Comparison of ENCODE assay signal across 14 cellular contexts in the genomic region with DNA sequence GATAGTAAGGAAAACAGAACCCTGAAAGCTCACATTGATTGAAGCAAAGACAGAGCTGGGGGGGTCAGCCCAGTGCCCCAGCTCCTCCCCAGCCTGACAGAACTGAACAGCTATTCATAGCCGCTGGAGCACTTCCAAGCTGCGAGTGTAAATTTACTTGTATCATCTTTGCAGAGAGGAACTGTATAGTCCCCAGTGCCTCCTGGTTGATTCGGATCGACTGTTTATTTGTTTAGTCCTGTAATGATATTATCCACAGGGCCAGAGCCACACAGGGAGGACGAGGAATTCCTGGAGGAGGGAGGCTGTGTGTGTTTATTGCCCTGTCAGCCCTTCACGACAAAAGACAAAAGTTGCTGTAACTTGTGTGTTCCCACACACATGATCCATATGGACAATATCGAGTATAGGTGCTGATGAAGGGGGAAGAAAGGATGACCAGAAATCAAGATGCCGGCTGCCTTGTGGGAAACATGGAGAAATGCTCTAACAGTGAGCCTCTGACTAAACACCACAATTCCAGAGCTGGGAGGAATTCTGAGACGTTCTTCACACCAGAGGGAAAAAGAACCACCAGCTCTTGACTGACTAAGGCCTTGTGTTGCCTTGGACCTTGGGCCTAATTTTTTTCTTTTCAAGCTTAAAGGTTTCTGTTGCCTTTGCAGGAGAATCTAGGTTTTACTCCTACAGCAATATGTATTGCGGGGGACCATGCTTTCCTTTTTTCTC. TPM values are rescaled to one million over a fixed set of nuclear protein-coding genes. Genes with fewer than 3 reads are reported as not detected.
DNase-seq lines count a peak whose midpoint lies in the region; ATAC-seq and TF ChIP-seq lines count a peak whose summit lies in the region.
"Had no signal": no experiment of that assay in that cellular context is flagged by ENCODE, and none has a peak within 500 bp of the region (broad histone marks: within the 10 kb centered on the region; RNA-seq: fewer than 3 reads in every experiment).

No MANE protein-coding gene starts in this region.

- H3K4me1 Mint-ChIP-seq in activated naive CD8-positive, alpha-beta T cell treated with anti-CD3 and anti-CD28 coated beads for 36 hours, result peaks cover 5% of the 10 kb centered on the region
- peaks cover 50% of the 10 kb centered on the region for H3K4me1 Mint-ChIP-seq in HFFc6 (ENCODE audit: low read depth)

- H3K4me3 Mint-ChIP-seq in activated naive CD8-positive, alpha-beta T cell treated with anti-CD3 and anti-CD28 coated beads for 36 hours, result no peak overlapping the region
- H3K4me3 Mint-ChIP-seq in HFFc6, result no peak overlapping the region

- no peaks in the 10 kb centered on the region for H3K36me3 ChIP-seq in esophagus muscularis mucosa
- H3K36me3 ChIP-seq: ovary, tibial nerve had no signal

- peak; percentile 35 for DNase-seq in NCI-H2029 (lab: John Stamatoyannopoulos, UW)
- no peak for DNase-seq in NCI-H2029 treated with DMSO at 0.1 percent for 48 hours (lab: John Stamatoyannopoulos, UW)
- peak; percentile 20 for DNase-seq in NCI-H69 (lab: John Stamatoyannopoulos, UW)
- no peak for DNase-seq in esophagus muscularis mucosa (ENCODE audit: extremely low spot score)
- DNase-seq in retina, result peak; percentile 29
- no peak for DNase-seq in activated naive CD8-positive, alpha-beta T cell treated with anti-CD3 and anti-CD28 coated beads for 36 hours
- DNase-seq in HFFc6, result no peak
- DNase-seq: cortex of kidney, ovary, SW 1271 had no signal

- H3K4me3 ChIP-seq in esophagus muscularis mucosa, result no peak overlapping the region
- H3K4me3 ChIP-seq: ovary, tibial nerve had no signal

- no peak for ATAC-seq in GM19452 (IDR thresholded peaks at IDR 0.05; ENCODE audit: unreplicated experiment)
- ATAC-seq: activated CD4-positive, CD25-positive, alpha-beta regulatory T cell treated with anti-CD3 and anti-CD28 coated beads, Interleukin-2, amount 50 U/mL, for 24 hours had no signal

- peaks cover 13 to 43% (median 34%) of the 10 kb centered on the region in 4 donors for H3K4me1 ChIP-seq in esophagus muscularis mucosa

- peaks cover 0 to 43% (median 2%) of the 10 kb centered on the region in 4 donors for H3K27me3 ChIP-seq in esophagus muscularis mucosa
- H3K27me3 ChIP-seq: ovary had no signal

- 31% methylated on average over 10 of the region's 10 CpGs for WGBS in esophagus muscularis mucosa

- peak overlapping the region in 3 of 4 donors; percentile 64 to 80 (median 65) for H3K27ac ChIP-seq in esophagus muscularis mucosa (replicated peaks in 1 of 4)
- H3K27ac ChIP-seq: ovary had no signal

- no peak for TF ChIP-seq CTCF in esophagus muscularis mucosa (IDR thresholded peaks at IDR 0.05)
- no peak for TF ChIP-seq CTCF in HFFc6 (IDR thresholded peaks at IDR 0.05)

- H3K27me3 Mint-ChIP-seq in activated naive CD8-positive, alpha-beta T cell treated with anti-CD3 and anti-CD28 coated beads for 36 hours, result peaks cover 95% of the 10 kb centered on the region
- H3K27me3 Mint-ChIP-seq in HFFc6 (ENCODE audit: insufficient read depth), result no peaks in the 10 kb centered on the region; the same call in none of the 2 replicates

- H3K36me3 Mint-ChIP-seq in activated naive CD8-positive, alpha-beta T cell treated with anti-CD3 and anti-CD28 coated beads for 36 hours, result peaks cover 1% of the 10 kb centered on the region
- H3K36me3 Mint-ChIP-seq in HFFc6 (ENCODE audit: low read depth), result peaks cover 13% of the 10 kb centered on the region

- H3K9me3 Mint-ChIP-seq in activated naive CD8-positive, alpha-beta T cell treated with anti-CD3 and anti-CD28 coated beads for 36 hours, result peaks cover 7% of the 10 kb centered on the region
- no peaks in the 10 kb centered on the region for H3K9me3 Mint-ChIP-seq in HFFc6

- H3K27ac Mint-ChIP-seq in activated naive CD8-positive, alpha-beta T cell treated with anti-CD3 and anti-CD28 coated beads for 36 hours, result no peak overlapping the region
- H3K27ac Mint-ChIP-seq in HFFc6, result no peak overlapping the region

- no peak for TF ChIP-seq EP300 in esophagus muscularis mucosa (IDR thresholded peaks at IDR 0.05)

- H3K9me3 ChIP-seq in esophagus muscularis mucosa, result no peaks in the 10 kb centered on the region

- TF ChIP-seq POLR2A in esophagus muscularis mucosa (IDR thresholded peaks at IDR 0.05; ENCODE audit: low read depth), result no peak

- intact Hi-C loops in esophagus muscularis mucosa (cut with DNase I), result no loop called here

RNA-seq across cellular contexts. Expression of gene FOXD1, which starts 31.1 kb away (rescaled TPM):
- total RNA-seq in esophagus muscularis mucosa, result 10 to 100 TPM in 3 of 4 donors, 1 to 10 TPM in 1; 5.0 to 23.4 (median 13.6) TPM
- total RNA-seq in activated naive CD8-positive, alpha-beta T cell treated with anti-CD3 and anti-CD28 coated beads for 36 hours, result under 1 TPM; 0.45 to 0.58 TPM
- 10 to 100 TPM; 40.0 to 50.0 (median 45.4) TPM for total RNA-seq in HFFc6 (2021; fragmentation: NEBNext Ultra II Directional; extraction: Animal tissue kit (Norgen Biotek cat#: 25700))
- total RNA-seq: lung microvascular endothelial cell had no signal

Comparison
In these comparisons a context has a peak if more than half of its experiments do, and no peak if none do; other contexts are left out.
1. DNase-seq: peak in NCI-H2029 (single experiment), NCI-H69 (single experiment) and retina (single experiment); none in NCI-H2029 treated with DMSO at 0.1 percent for 48 hours (single experiment), esophagus muscularis mucosa (single experiment), activated naive CD8-positive, alpha-beta T cell treated with anti-CD3 and anti-CD28 coated beads for 36 hours (single experiment) and HFFc6 (single experiment).